Comparison of ENCODE assay signal across 8 cellular contexts in the genomic region with DNA sequence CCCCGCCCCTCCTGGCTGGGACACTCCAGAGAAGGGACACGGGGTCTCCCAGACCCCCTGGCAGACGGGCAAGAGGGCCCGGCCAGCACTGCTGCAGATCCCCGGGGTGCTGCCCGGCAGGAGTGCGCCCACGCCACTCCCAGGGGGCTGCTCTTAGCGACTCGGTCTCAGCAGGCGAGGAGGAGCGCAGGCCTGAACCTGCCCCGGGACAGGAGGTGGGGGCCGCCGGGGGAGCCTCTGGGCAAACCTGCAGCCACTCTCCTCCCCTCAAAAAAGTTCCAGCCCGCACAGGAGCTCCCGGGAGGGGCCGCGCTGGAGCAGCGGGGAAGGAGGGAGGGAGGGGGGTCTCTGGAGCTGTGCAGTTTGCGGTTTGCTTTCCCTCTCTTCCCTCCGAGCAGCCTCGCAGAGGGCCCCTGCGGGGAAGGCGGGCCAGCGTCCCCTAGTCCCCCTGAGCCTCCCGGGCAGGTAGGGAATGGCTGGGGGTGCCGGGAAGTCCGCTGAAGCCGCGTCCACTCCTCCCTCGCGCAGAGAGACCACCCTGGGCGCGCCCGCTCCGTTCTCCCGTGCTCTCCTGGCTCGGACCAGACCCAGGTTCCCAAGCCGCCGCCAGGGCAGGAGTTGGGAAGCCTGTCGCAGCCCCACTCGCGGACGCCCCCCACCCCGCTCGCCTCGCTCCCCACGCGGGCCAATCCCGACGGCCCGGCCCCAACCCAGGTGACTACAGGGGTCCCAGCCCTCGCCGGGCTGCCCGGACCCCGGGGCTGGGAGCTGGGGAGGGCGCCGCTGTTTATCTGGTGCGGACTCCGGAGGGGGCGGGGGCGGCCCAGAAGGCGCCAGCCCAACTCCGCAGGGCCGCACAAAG. TPM values are rescaled to one million over a fixed set of nuclear protein-coding genes. Genes with fewer than 3 reads are reported as not detected.
DNase-seq lines count a peak whose midpoint lies in the region; ATAC-seq and TF ChIP-seq lines count a peak whose summit lies in the region.

No MANE protein-coding gene starts in this region.

- POLR2A ChIA-PET in SK-N-SH (lab: Yijun Ruan, JAX) = no interaction called here

- no peaks in the 10 kb centered on the region for H3K27me3 ChIP-seq in SK-N-SH (ENCODE audit: insufficient read depth)
- no peaks in the 10 kb centered on the region for H3K27me3 ChIP-seq in heart right ventricle
- H3K27me3 ChIP-seq in rectal smooth muscle tissue (ENCODE audit: control insufficient read depth, insufficient read depth, low read length) = no peaks in the 10 kb centered on the region

- H4K20me1 ChIP-seq in SK-N-SH (ENCODE audit: insufficient read depth) = peaks cover 34% of the 10 kb centered on the region

- peak overlapping the region; percentile 84 for H3K9ac ChIP-seq in SK-N-SH
- no peak overlapping the region for H3K9ac ChIP-seq in rectal smooth muscle tissue (ENCODE audit: low read length)

- H3K36me3 ChIP-seq in SK-N-SH (replicated peaks in 1 of 2; ENCODE audit: control insufficient read depth in 1 of 2, insufficient read depth in 2 of 2, low read length in 1 of 2) = peaks cover 6 to 27% of the 10 kb centered on the region in 2 experiments
- H3K36me3 ChIP-seq in heart right ventricle = peaks cover 0 to 43% (median 7%) of the 10 kb centered on the region in 9 donors
- H3K36me3 ChIP-seq in rectal smooth muscle tissue (ENCODE audit: control insufficient read depth, insufficient read depth, low read length) = peaks cover 2% of the 10 kb centered on the region

- intact Hi-C loops in heart right ventricle (cut with DNase I) = loop anchor here in 2 of 10 donors (5.0 kb wide), 2 partner anchors 36 to 41 kb away; no protein-coding TSS in a partner anchor

- no peaks in the 10 kb centered on the region for H3K9me2 ChIP-seq in SK-N-SH

- 0 out of 2 replicates have a peak, but pooled peaks have one; percentile 12 for TF ChIP-seq CTCF in SK-N-SH (IDR thresholded peaks at IDR 0.05)
- peak in 1 of 9 donors; percentile 5 for TF ChIP-seq CTCF in heart right ventricle (IDR thresholded peaks at IDR 0.05)

- no peak for TF ChIP-seq EP300 in SK-N-SH (IDR thresholded peaks at IDR 0.05; ENCODE audit: borderline replicate concordance in 1 of 2, low read depth in 1 of 2, low read length in 1 of 2)

- H3F3A ChIP-seq in SK-N-SH (replicated peaks; ENCODE audit: insufficient read depth) = peaks cover 21% of the 10 kb centered on the region

- DNase-seq in Daoy (ENCODE audit: low read depth) (peak; percentile 36), SK-N-SH (peak; percentile 81), heart right ventricle (no peak), NOMO-1 treated with DMSO at 0.1 percent for 48 hours (lab: John Stamatoyannopoulos, UW; ENCODE audit: unreplicated experiment) (no peak)

- peak overlapping the region; percentile 78 to 88 for H3K27ac ChIP-seq in SK-N-SH (ENCODE audit: low read depth in 2 of 2, low read length in 1 of 2)
- H3K27ac ChIP-seq in heart right ventricle = peak overlapping the region in 8 of 10 donors; percentile 7 to 88 (median 78)
- peak overlapping the region; percentile 58 for H3K27ac ChIP-seq in rectal smooth muscle tissue (ENCODE audit: low read depth, low read length)

- TF ChIP-seq RAD21 in SK-N-SH (IDR thresholded peaks at IDR 0.05; ENCODE audit: low read length) = no peak

- whole genome bisulfite sequencing in SK-N-SH (ENCODE audit: low lambda C conversion rate) = 10% methylated on average over 12 of the region's 66 CpGs
- WGBS in heart right ventricle, 2 donors = 10 to 28% methylated on average over 49 to 66 of the region's 66 CpGs

- H3K4me2 ChIP-seq in SK-N-SH = peak overlapping the region; percentile 99

- peak overlapping the region; percentile 65 to 75 for H3K4me3 ChIP-seq in SK-N-SH (ENCODE audit: low read depth in 2 of 2, low read length in 1 of 2)
- H3K4me3 ChIP-seq in heart right ventricle = peak overlapping the region; percentile 16 to 62 (median 54)
- H3K4me3 ChIP-seq in rectal smooth muscle tissue (ENCODE audit: low read length) = peak overlapping the region; percentile 60

- H3K9me3 ChIP-seq in SK-N-SH = no peaks in the 10 kb centered on the region
- no peaks in the 10 kb centered on the region for H3K9me3 ChIP-seq in heart right ventricle

- H2AFZ ChIP-seq in SK-N-SH (ENCODE audit: low read depth) = no peak overlapping the region

- peak in 3 of 8 donors; percentile 2 to 51 (median 25) for ATAC-seq in heart right ventricle
- no peak for ATAC-seq in HG02870 (IDR thresholded peaks at IDR 0.05; ENCODE audit: unreplicated experiment)
- ATAC-seq in HG03354 (IDR thresholded peaks at IDR 0.05; ENCODE audit: poor library complexity, severe bottlenecking, unreplicated experiment) = no peak
- ATAC-seq in HG03442 (IDR thresholded peaks at IDR 0.05; ENCODE audit: unreplicated experiment) = no peak

- H3K79me2 ChIP-seq in SK-N-SH (ENCODE audit: insufficient read depth) = peaks cover 82% of the 10 kb centered on the region

- H3K4me1 ChIP-seq in SK-N-SH (ENCODE audit: control insufficient read depth in 1 of 2, insufficient read depth in 2 of 2, low read depth in 1 of 2, low read length in 1 of 2) (peaks cover 26 to 30% of the 10 kb centered on the region in 2 experiments; a peak in 3 of 4 replicates), heart right ventricle (peaks cover 26 to 83% (median 67%) of the 10 kb centered on the region in 9 donors), rectal smooth muscle tissue (ENCODE audit: control insufficient read depth, insufficient read depth, low read length) (peaks cover 20% of the 10 kb centered on the region)

- CTCF ChIA-PET in SK-N-SH (lab: Yijun Ruan, JAX) = interaction anchor here (0.6 to 4.0 kb wide), 6 partner anchors 8 to 83 kb away, joined by 3 to 25 read pairs (median 5); no protein-coding TSS in a partner anchor

TF ChIP-seq in SK-N-SH, 30 proteins besides CTCF, POLR2A, EP300 and RAD21 (continues in another document):
- TF ChIP-seq ELF1 (IDR thresholded peaks at IDR 0.05) (no peak), SIN3A (IDR thresholded peaks at IDR 0.05; ENCODE audit: borderline replicate concordance, low read depth, low read length) (no peak), FOXJ3 (CRISPR knock-in tag; IDR thresholded peaks at IDR 0.05) (no peak), GABPA (IDR thresholded peaks at IDR 0.05; ENCODE audit: low read depth) (no peak), TAF1 (IDR thresholded peaks at IDR 0.05; ENCODE audit: borderline replicate concordance, low read depth, low read length) (no peak), CHD2 (IDR thresholded peaks at IDR 0.05; ENCODE audit: low read length, partially characterized antibody) (no peak), TEAD4 (IDR thresholded peaks at IDR 0.05; ENCODE audit: borderline replicate concordance, insufficient read depth) (no peak), MEF2A (IDR thresholded peaks at IDR 0.05; ENCODE audit: borderline replicate concordance, low read depth) (no peak), RCOR1 (IDR thresholded peaks at IDR 0.05; ENCODE audit: low read length) (no peak), SMC3 (IDR thresholded peaks at IDR 0.05; ENCODE audit: low read depth, low read length) (no peak), NFIC (IDR thresholded peaks at IDR 0.05; ENCODE audit: borderline replicate concordance) (no peak), POLR2AphosphoS5 (IDR thresholded peaks at IDR 0.05; ENCODE audit: low read depth, low read length) (no peak)
- TF ChIP-seq, protein P1, sequence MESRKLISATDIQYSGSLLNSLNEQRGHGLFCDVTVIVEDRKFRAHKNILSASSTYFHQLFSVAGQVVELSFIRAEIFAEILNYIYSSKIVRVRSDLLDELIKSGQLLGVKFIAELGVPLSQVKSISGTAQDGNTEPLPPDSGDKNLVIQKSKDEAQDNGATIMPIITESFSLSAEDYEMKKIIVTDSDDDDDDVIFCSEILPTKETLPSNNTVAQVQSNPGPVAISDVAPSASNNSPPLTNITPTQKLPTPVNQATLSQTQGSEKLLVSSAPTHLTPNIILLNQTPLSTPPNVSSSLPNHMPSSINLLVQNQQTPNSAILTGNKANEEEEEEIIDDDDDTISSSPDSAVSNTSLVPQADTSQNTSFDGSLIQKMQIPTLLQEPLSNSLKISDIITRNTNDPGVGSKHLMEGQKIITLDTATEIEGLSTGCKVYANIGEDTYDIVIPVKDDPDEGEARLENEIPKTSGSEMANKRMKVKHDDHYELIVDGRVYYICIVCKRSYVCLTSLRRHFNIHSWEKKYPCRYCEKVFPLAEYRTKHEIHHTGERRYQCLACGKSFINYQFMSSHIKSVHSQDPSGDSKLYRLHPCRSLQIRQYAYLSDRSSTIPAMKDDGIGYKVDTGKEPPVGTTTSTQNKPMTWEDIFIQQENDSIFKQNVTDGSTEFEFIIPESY (IDR thresholded peaks at IDR 0.05; ENCODE audit: borderline replicate concordance, low read depth) = no peak
- TF ChIP-seq, protein P2, sequence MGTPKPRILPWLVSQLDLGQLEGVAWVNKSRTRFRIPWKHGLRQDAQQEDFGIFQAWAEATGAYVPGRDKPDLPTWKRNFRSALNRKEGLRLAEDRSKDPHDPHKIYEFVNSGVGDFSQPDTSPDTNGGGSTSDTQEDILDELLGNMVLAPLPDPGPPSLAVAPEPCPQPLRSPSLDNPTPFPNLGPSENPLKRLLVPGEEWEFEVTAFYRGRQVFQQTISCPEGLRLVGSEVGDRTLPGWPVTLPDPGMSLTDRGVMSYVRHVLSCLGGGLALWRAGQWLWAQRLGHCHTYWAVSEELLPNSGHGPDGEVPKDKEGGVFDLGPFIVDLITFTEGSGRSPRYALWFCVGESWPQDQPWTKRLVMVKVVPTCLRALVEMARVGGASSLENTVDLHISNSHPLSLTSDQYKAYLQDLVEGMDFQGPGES (IDR thresholded peaks at IDR 0.05; ENCODE audit: low read depth, low read length) = no peak
- TF ChIP-seq, protein P3, sequence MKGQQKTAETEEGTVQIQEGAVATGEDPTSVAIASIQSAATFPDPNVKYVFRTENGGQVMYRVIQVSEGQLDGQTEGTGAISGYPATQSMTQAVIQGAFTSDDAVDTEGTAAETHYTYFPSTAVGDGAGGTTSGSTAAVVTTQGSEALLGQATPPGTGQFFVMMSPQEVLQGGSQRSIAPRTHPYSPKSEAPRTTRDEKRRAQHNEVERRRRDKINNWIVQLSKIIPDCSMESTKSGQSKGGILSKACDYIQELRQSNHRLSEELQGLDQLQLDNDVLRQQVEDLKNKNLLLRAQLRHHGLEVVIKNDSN (IDR thresholded peaks at IDR 0.05; ENCODE audit: borderline replicate concordance, low read depth) = no peak

RNA-seq across cellular contexts. Expression of a gene that starts 44.2 kb away (rescaled TPM):
- 10.9 and 11.5 TPM in 2 replicates for total RNA-seq in Daoy (2014; rRNA removed; shearing (Covaris generic))
- polyA plus RNA-seq in SK-N-SH (2012; rRNA removed) (18.4 and 22.1 TPM in 2 replicates), heart right ventricle (10 to 100 TPM; 15.6 to 16.5 TPM)
- polyA plus RNA-seq in SK-N-SH (2012; cell fraction: cytosol; rRNA removed) = 11.0 and 14.6 TPM in 2 replicates
- polyA plus RNA-seq in SK-N-SH (2012; cell fraction: nucleus; rRNA removed) = 32.2 and 32.4 TPM in 2 replicates
- 10 to 100 TPM; 32.0 to 55.1 (median 41.1) TPM for total RNA-seq in heart right ventricle

Comparison
In these comparisons a context has a peak if more than half of its experiments do, and no peak if none do; other contexts are left out.
1. DNase-seq: peak in Daoy (single experiment) and SK-N-SH (single experiment); none in heart right ventricle (0 of 2) and NOMO-1 treated with DMSO at 0.1 percent for 48 hours (single experiment).
2. Peak in every context shown above with its lines, with median percentiles within 50 percentile points of each other: H3K27ac ChIP-seq and H3K4me3 ChIP-seq.